In genomic region chr14:94127330-94127729, GRCh38 we compare ENCODE assay signal across 17 cellular contexts. TPM values are rescaled to one million over a fixed set of nuclear protein-coding genes. Genes with fewer than 3 reads are reported as not detected.
"Had no signal": no experiment of that assay in that cellular context is flagged by ENCODE, and none has a peak within 500 bp of the region (broad histone marks: within the 10 kb centered on the region; RNA-seq: fewer than 3 reads in every experiment).

No MANE protein-coding gene starts in this region.

- H3K4me3 ChIP-seq: body of pancreas, lower lobe of right lung, SJCRH30, skin epidermis, suprapubic skin had no signal

- H3K27me3 ChIP-seq: SJCRH30, suprapubic skin had no signal

- H3K36me3 Mint-ChIP-seq: activated naive CD8-positive, alpha-beta T cell treated with anti-CD3 and anti-CD28 coated beads, Interleukin-2, amount 10 ng/mL, durations not matched to agents 7 days and 5 days had no signal

- H3K36me3 ChIP-seq: SJCRH30, suprapubic skin, WERI-Rb-1 had no signal

- H3K27ac ChIP-seq: body of pancreas, lower lobe of right lung, SJCRH30, suprapubic skin, WERI-Rb-1 had no signal

- H3K9me3 Mint-ChIP-seq: dendritic cell treated with granulocyte-macrophage colony-stimulating factor and Interleukin-4, amounts not matched to agents 40 ng/mL and 50 ng/mL, for 4 days; stimulated activated naive CD8-positive, alpha-beta T cell treated with anti-CD3 and anti-CD28 coated beads, Interleukin-15, amount 100 ng/mL, for 72 hours had no signal

- H3K4me3 Mint-ChIP-seq: activated naive CD8-positive, alpha-beta T cell treated with anti-CD3 and anti-CD28 coated beads, Interleukin-2, amount 10 ng/mL, durations not matched to agents 7 days and 5 days; dendritic cell treated with granulocyte-macrophage colony-stimulating factor and Interleukin-4, amounts not matched to agents 40 ng/mL and 50 ng/mL, for 4 days had no signal

- H3K27ac Mint-ChIP-seq: activated naive CD8-positive, alpha-beta T cell treated with anti-CD3 and anti-CD28 coated beads, Interleukin-2, amount 10 ng/mL, durations not matched to agents 7 days and 5 days; dendritic cell treated with granulocyte-macrophage colony-stimulating factor and Interleukin-4, amounts not matched to agents 40 ng/mL and 50 ng/mL, for 4 days had no signal

- H3K9me3 ChIP-seq: body of pancreas, lower lobe of right lung, SJCRH30, suprapubic skin had no signal

- DNase-seq: activated CD4-positive, alpha-beta T cell treated with anti-CD3 and anti-CD28 coated beads for 1 hour; activated naive CD8-positive, alpha-beta T cell treated with anti-CD3 and anti-CD28 coated beads, Interleukin-2, amount 10 ng/mL, durations not matched to agents 7 days and 5 days; amygdala; body of pancreas; effector memory CD4-positive, alpha-beta T cell; lower lobe of right lung; naive thymus-derived CD8-positive, alpha-beta T cell; nucleus accumbens; posterior cingulate gyrus; SJCRH30; stimulated activated naive CD8-positive, alpha-beta T cell treated with anti-CD3 and anti-CD28 coated beads, Interleukin-15, amount 100 ng/mL, for 72 hours; T-helper 2 cell; trophoblast cell; WERI-Rb-1 had no signal

- H3K27me3 Mint-ChIP-seq: stimulated activated naive CD8-positive, alpha-beta T cell treated with anti-CD3 and anti-CD28 coated beads, Interleukin-15, amount 100 ng/mL, for 72 hours had no signal

- H3K4me1 ChIP-seq: SJCRH30 had no signal

- ATAC-seq: body of pancreas; lower lobe of right lung; naive thymus-derived CD8-positive, alpha-beta T cell; stimulated activated naive CD8-positive, alpha-beta T cell treated with anti-CD3 and anti-CD28 coated beads, Interleukin-15, amount 100 ng/mL, for 72 hours had no signal

RNA-seq across cellular contexts. Expression of gene IFI27, which starts 16.8 kb away (rescaled TPM):
- polyA plus RNA-seq: naive thymus-derived CD8-positive, alpha-beta T cell had no signal
